In genomic region chr10:119872610-119872859, GRCh38 we compare ENCODE assay signal across 8 cellular contexts. TPM values are rescaled to one million over a fixed set of nuclear protein-coding genes. Genes with fewer than 3 reads are reported as not detected.
A peak's percentile ranks its signal among the peaks of the same experiment; 100 is the strongest.
DNase-seq lines count a peak whose midpoint lies in the region; ATAC-seq and TF ChIP-seq lines count a peak whose summit lies in the region.

Gene MCMBP (minus strand): TSS chr10:119872843. CDS start chr10:119872584, 259 bp downstream.

- CTCF ChIA-PET in RWPE1 (lab: Yijun Ruan, JAX) = interaction anchor here (0.6 to 1.5 kb wide), 3 partner anchors 13 to 559 kb away, joined by 3 to 7 read pairs (median 3); no protein-coding TSS in a partner anchor

- WGBS in esophagus squamous epithelium, 2 donors = no CpG with 5 or more reads among the region's 42 CpGs

- H2AFZ ChIP-seq in neuron (ENCODE audit: low read depth, low read length) = peak within 1 kb of the TSS; percentile 75

- H3K4me3 ChIP-seq in esophagus squamous epithelium = peak within 1 kb of the TSS; percentile 78 to 97 (median 92)
- H3K4me3 ChIP-seq in neuron (ENCODE audit: low read length) = peak within 1 kb of the TSS; percentile 60

- intact Hi-C loops in esophagus squamous epithelium (cut with DNase I) = no loop called here

- POLR2A ChIA-PET in RWPE1 (lab: Yijun Ruan, JAX; ENCODE audit: low non-redundant PET) = interaction anchor here (0.6 to 1.6 kb wide), 4 partner anchors 20 to 1011 kb away, joined by 5 to 9 read pairs (median 6); partner anchors contain the start of genes INPP5F and SEC23IP

- H3K27me3 ChIP-seq in esophagus squamous epithelium = no peaks in the 10 kb centered on the region
- H3K27me3 ChIP-seq in neuron (ENCODE audit: insufficient read depth, low read length) = no peaks in the 10 kb centered on the region

- TF ChIP-seq CTCF in RWPE1 (conservative IDR thresholded peaks at IDR 0.05; ENCODE audit: low read depth) (no peak), esophagus squamous epithelium (IDR thresholded peaks at IDR 0.05) (no peak)

- no peaks in the 10 kb centered on the region for H3K9me3 ChIP-seq in esophagus squamous epithelium
- no peaks in the 10 kb centered on the region for H3K9me3 ChIP-seq in neuron (ENCODE audit: low read length)

- TF ChIP-seq POLR2A in esophagus squamous epithelium (IDR thresholded peaks at IDR 0.05) = peak in 2 of 4 donors; percentile 4 to 84

- DNase-seq in AG08395 (ENCODE audit: low spot score) (peak; percentile 17), RWPE1 (ENCODE audit: low spot score) (no peak), esophagus squamous epithelium (lab: John Stamatoyannopoulos, UW) (no peak), NCI-H510A treated with DMSO at 0.1 percent for 48 hours (lab: John Stamatoyannopoulos, UW) (no peak), NCI-H2196 treated with DMSO at 0.1 percent for 48 hours (lab: John Stamatoyannopoulos, UW; ENCODE audit: unreplicated experiment) (no peak)

- H3K36me3 ChIP-seq in esophagus squamous epithelium (no peaks in the 10 kb centered on the region), neuron (ENCODE audit: insufficient read depth, low read length) (peaks cover 3% of the 10 kb centered on the region)

- H3K4me1 ChIP-seq in esophagus squamous epithelium (peaks cover 6 to 40% (median 21%) of the 10 kb centered on the region in 3 donors), neuron (ENCODE audit: insufficient read depth, low read length) (peaks cover 22% of the 10 kb centered on the region)

- peak within 1 kb of the TSS; percentile 88 for H3K27ac ChIP-seq in RWPE1
- peak within 1 kb of the TSS; percentile 94 to 98 (median 96) for H3K27ac ChIP-seq in esophagus squamous epithelium

- peak; percentile 18 for ATAC-seq in GM21390 (IDR thresholded peaks at IDR 0.05; ENCODE audit: unreplicated experiment)
- ATAC-seq in GM21528 (IDR thresholded peaks at IDR 0.05; ENCODE audit: low FRiP score, unreplicated experiment) = no peak

RNA-seq across cellular contexts. Expression of gene MCMBP, which starts in this region (rescaled TPM):
- total RNA-seq in esophagus squamous epithelium = 10 to 100 TPM; 24.2 to 54.9 (median 41.8) TPM
